9 cellular contexts compared by ENCODE assay signal in the genomic region with DNA sequence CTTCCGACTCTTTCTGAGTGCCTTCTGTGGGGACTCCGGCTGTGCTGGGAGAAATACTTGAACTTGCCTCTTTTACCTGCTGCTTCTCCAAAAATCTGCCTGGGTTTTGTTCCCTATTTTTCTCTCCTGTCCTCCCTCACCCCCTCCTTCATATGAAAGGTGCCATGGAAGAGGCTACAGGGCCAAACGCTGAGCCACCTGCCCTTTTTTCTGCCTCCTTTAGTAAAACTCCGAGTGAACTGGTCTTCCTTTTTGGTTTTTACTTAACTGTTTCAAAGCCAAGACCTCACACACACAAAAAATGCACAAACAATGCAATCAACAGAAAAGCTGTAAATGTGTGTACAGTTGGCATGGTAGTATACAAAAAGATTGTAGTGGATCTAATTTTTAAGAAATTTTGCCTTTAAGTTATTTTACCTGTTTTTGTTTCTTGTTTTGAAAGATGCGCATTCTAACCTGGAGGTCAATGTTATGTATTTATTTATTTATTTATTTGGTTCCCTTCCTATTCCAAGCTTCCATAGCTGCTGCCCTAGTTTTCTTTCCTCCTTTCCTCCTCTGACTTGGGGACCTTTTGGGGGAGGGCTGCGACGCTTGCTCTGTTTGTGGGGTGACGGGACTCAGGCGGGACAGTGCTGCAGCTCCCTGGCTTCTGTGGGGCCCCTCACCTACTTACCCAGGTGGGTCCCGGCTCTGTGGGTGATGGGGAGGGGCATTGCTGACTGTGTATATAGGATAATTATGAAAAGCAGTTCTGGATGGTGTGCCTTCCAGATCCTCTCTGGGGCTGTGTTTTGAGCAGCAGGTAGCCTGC. TPM values are rescaled to one million over a fixed set of nuclear protein-coding genes. Genes with fewer than 3 reads are reported as not detected.
DNase-seq lines count a peak whose midpoint lies in the region; ATAC-seq and TF ChIP-seq lines count a peak whose summit lies in the region.
"Had no signal": no experiment of that assay in that cellular context is flagged by ENCODE, and none has a peak within 500 bp of the region (broad histone marks: within the 10 kb centered on the region; RNA-seq: fewer than 3 reads in every experiment).

No MANE protein-coding gene starts in this region.

- H4K91ac ChIP-seq in mesenchymal stem cell (ENCODE audit: low read length): no peak overlapping the region

- H3K18ac ChIP-seq in mesenchymal stem cell (ENCODE audit: low read depth in 1 of 2, low read length in 2 of 2): no peak overlapping the region

- no peak overlapping the region for H3K4ac ChIP-seq in mesenchymal stem cell (ENCODE audit: low read depth in 1 of 2, low read length in 2 of 2)

- no peak overlapping the region for H3K14ac ChIP-seq in mesenchymal stem cell (ENCODE audit: low read length in 2 of 2)

- over 99% methylated on average over 8 of the region's 10 CpGs for WGBS in mesenchymal stem cell

- H3K36me3 ChIP-seq in A673 (ENCODE audit: insufficient read depth, low read length, poor library complexity, severe bottlenecking) (peaks cover 31% of the 10 kb centered on the region), HEK293 (ENCODE audit: control insufficient read depth in 2 of 2, insufficient read depth in 1 of 2, low read length in 2 of 2) (peaks cover 6 to 40% of the 10 kb centered on the region in 2 experiments; a peak in 1 of 3 replicates), mesenchymal stem cell (ENCODE audit: control insufficient read depth in 1 of 2, insufficient read depth in 2 of 2, low read depth in 1 of 2, low read length in 2 of 2) (peaks cover 36% of the 10 kb centered on the region in 2 experiments)

- H3K4me1 Mint-ChIP-seq in activated naive CD8-positive, alpha-beta T cell treated with anti-CD3 and anti-CD28 coated beads, Interleukin-2, amount 10 ng/mL, durations not matched to agents 7 days and 5 days: peaks cover 51% of the 10 kb centered on the region

- BruUV-seq in A673 (replicated peaks; lab: Mats Ljungman, UMichigan): TSS peak; percentile 10

- H3K23ac ChIP-seq in mesenchymal stem cell (ENCODE audit: low read length in 2 of 2): no peak overlapping the region

- peak overlapping the region; percentile 89 for H3K4me3 Mint-ChIP-seq in activated naive CD8-positive, alpha-beta T cell treated with anti-CD3 and anti-CD28 coated beads, Interleukin-2, amount 10 ng/mL, durations not matched to agents 7 days and 5 days

- peaks cover 74% of the 10 kb centered on the region for H3K36me3 Mint-ChIP-seq in activated naive CD8-positive, alpha-beta T cell treated with anti-CD3 and anti-CD28 coated beads, Interleukin-2, amount 10 ng/mL, durations not matched to agents 7 days and 5 days

- H3K4me1 ChIP-seq in A673 (ENCODE audit: insufficient read depth, low read length, poor library complexity, severe bottlenecking): peaks cover 8% of the 10 kb centered on the region
- H3K4me1 ChIP-seq in HEK293 (ENCODE audit: control insufficient read depth, insufficient read depth, low read length): no peaks in the 10 kb centered on the region
- peaks cover 9% of the 10 kb centered on the region for H3K4me1 ChIP-seq in mesenchymal stem cell (ENCODE audit: control insufficient read depth, insufficient read depth, low read depth, low read length)

- no peak overlapping the region for H2AFZ ChIP-seq in mesenchymal stem cell (ENCODE audit: low read depth, low read length)

- H3K27ac ChIP-seq in A673 (ENCODE audit: low read depth, low read length, poor library complexity, severe bottlenecking) (no peak overlapping the region), HEK293 (ENCODE audit: extremely low read depth, low read depth, low read length) (no peak overlapping the region), mesenchymal stem cell (ENCODE audit: low read length, poor library complexity, severe bottlenecking) (no peak overlapping the region), dorsolateral prefrontal cortex (peak overlapping the region in 9 of 59 donors; percentile 20 to 95 (median 49)), RWPE1 (no peak overlapping the region)

- no peak overlapping the region for H3K9ac ChIP-seq in mesenchymal stem cell (ENCODE audit: low read length)

- H2BK120ac ChIP-seq in mesenchymal stem cell (ENCODE audit: low read depth, low read length): no peak overlapping the region

- H3K9me3 Mint-ChIP-seq in activated naive CD8-positive, alpha-beta T cell treated with anti-CD3 and anti-CD28 coated beads, Interleukin-2, amount 10 ng/mL, durations not matched to agents 7 days and 5 days: no peaks in the 10 kb centered on the region

- TF ChIP-seq CTCF in A673 (conservative IDR thresholded peaks at IDR 0.05; ENCODE audit: low read depth, low read length) (no peak), HEK293 (tag by site-specific recombination; IDR thresholded peaks at IDR 0.05) (no peak), dorsolateral prefrontal cortex (IDR thresholded peaks at IDR 0.05 in 54 of 56, conservative IDR thresholded peaks at IDR 0.05 in 2 of 56; ENCODE audit: low read depth in 1 of 56, partially characterized antibody in 56 of 56) (no peak), RWPE1 (conservative IDR thresholded peaks at IDR 0.05; ENCODE audit: low read depth) (no peak)

- H3K27me3 Mint-ChIP-seq in activated naive CD8-positive, alpha-beta T cell treated with anti-CD3 and anti-CD28 coated beads, Interleukin-2, amount 10 ng/mL, durations not matched to agents 7 days and 5 days: no peaks in the 10 kb centered on the region

- H3K79me1 ChIP-seq in mesenchymal stem cell (replicated peaks; ENCODE audit: low read length, poor library complexity, severe bottlenecking): peaks cover 25% of the 10 kb centered on the region

- no peak overlapping the region for H3K4me2 ChIP-seq in mesenchymal stem cell (ENCODE audit: low read length, poor library complexity, severe bottlenecking)

- DNase-seq in A673 (ENCODE audit: low spot score) (no peak), mesenchymal stem cell (no peak), ureter (ENCODE audit: low spot score) (no peak), dorsolateral prefrontal cortex (no peak), NCI-H526 treated with DMSO at 0.1 percent for 48 hours (lab: John Stamatoyannopoulos, UW) (no peak), RWPE1 (ENCODE audit: low spot score) (no peak)
- DNase-seq in activated naive CD8-positive, alpha-beta T cell treated with anti-CD3 and anti-CD28 coated beads, Interleukin-2, amount 10 ng/mL, durations not matched to agents 7 days and 5 days: no peak
- DNase-seq: NCI-H1048 had no signal

- CTCF ChIA-PET in A673 (lab: Charles Lee) (interaction anchor here (5.4 kb wide), 1 partner anchor 123 kb away, joined by 38 read pairs; no protein-coding TSS in a partner anchor), HEK293 (lab: Yijun Ruan, JAX) (interaction anchor here (1.0 to 18.8 kb wide), 5 partner anchors 33 to 409 kb away, joined by 3 to 401 read pairs (median 11); no protein-coding TSS in a partner anchor), RWPE1 (lab: Yijun Ruan, JAX) (interaction anchor here (0.6 to 0.7 kb wide), 3 partner anchors 116 to 143 kb away, joined by 3 to 5 read pairs (median 3); no protein-coding TSS in a partner anchor)

- H2AK5ac ChIP-seq in mesenchymal stem cell (ENCODE audit: low read length, severe bottlenecking): no peak overlapping the region

- H2BK12ac ChIP-seq in mesenchymal stem cell (ENCODE audit: low read length in 2 of 2): no peak overlapping the region

- ATAC-seq in activated naive CD8-positive, alpha-beta T cell treated with anti-CD3 and anti-CD28 coated beads, Interleukin-2, amount 10 ng/mL, durations not matched to agents 7 days and 5 days (ENCODE audit: low read depth): no peak

- no peaks in the 10 kb centered on the region for H3K27me3 ChIP-seq in A673 (replicated peaks; ENCODE audit: insufficient read depth, low read depth, low read length, poor library complexity)
- H3K27me3 ChIP-seq in mesenchymal stem cell (ENCODE audit: control insufficient read depth in 1 of 2, insufficient read depth in 1 of 2, low read length in 2 of 2): no peaks in the 10 kb centered on the region
- no peaks in the 10 kb centered on the region for H3K27me3 ChIP-seq in dorsolateral prefrontal cortex

- H3K4me3 ChIP-seq in A673 (ENCODE audit: low read depth, low read length, poor library complexity, severe bottlenecking) (no peak overlapping the region), HEK293 (ENCODE audit: low read depth, low read length) (no peak overlapping the region), mesenchymal stem cell (ENCODE audit: insufficient read depth in 1 of 2, low read depth in 1 of 2, low read length in 2 of 2) (no peak overlapping the region), dorsolateral prefrontal cortex (peak overlapping the region in 23 of 59 donors; percentile 1 to 98 (median 30))

- H3K9me3 ChIP-seq in A673 (ENCODE audit: low read depth, low read length, poor library complexity, severe bottlenecking): no peaks in the 10 kb centered on the region
- no peaks in the 10 kb centered on the region for H3K9me3 ChIP-seq in HEK293 (ENCODE audit: control insufficient read depth, insufficient read depth, low read depth, low read length)
- no peaks in the 10 kb centered on the region for H3K9me3 ChIP-seq in mesenchymal stem cell (ENCODE audit: control insufficient read depth, low read length)

- H3K27ac Mint-ChIP-seq in activated naive CD8-positive, alpha-beta T cell treated with anti-CD3 and anti-CD28 coated beads, Interleukin-2, amount 10 ng/mL, durations not matched to agents 7 days and 5 days: peak overlapping the region; percentile 97

- peak overlapping the region; percentile 46 for H2BK15ac ChIP-seq in mesenchymal stem cell (ENCODE audit: low read depth, poor library complexity, severe bottlenecking)

- POLR2A ChIA-PET in A673 (lab: Charles Lee; ENCODE audit: low non-redundant PET) (no interaction called here), HEK293 (lab: Yijun Ruan, JAX) (interaction anchor here (1.2 to 2.1 kb wide), 3 partner anchors 46 to 154 kb away, joined by 3 to 7 read pairs (median 4); no protein-coding TSS in a partner anchor), RWPE1 (lab: Yijun Ruan, JAX; ENCODE audit: low non-redundant PET) (no interaction called here)
- POLR2A ChIA-PET in activated naive CD8-positive, alpha-beta T cell treated with anti-CD3 and anti-CD28 coated beads, Interleukin-2, amount 10 ng/mL, durations not matched to agents 7 days and 5 days (lab: Charles Lee): interaction anchor here (2.3 to 17.2 kb wide), 8 partner anchors 7 to 150 kb away, joined by 10 to 580 read pairs (median 218); no protein-coding TSS in a partner anchor

- intact Hi-C loops in A673 (cut with micrococcal nuclease; ENCODE audit: unreplicated experiment) (loop anchor here (10.0 kb wide), 1 partner anchor 290 kb away; a partner anchor contains a TSS), dorsolateral prefrontal cortex (cut with DNase I) (loop anchor here (5.0 to 10.0 kb wide), 5 partner anchors 33 to 290 kb away; a partner anchor contains a TSS)

- no peak overlapping the region for H2BK5ac ChIP-seq in mesenchymal stem cell (ENCODE audit: low read depth, low read length, poor library complexity, severe bottlenecking)

- H4K8ac ChIP-seq in mesenchymal stem cell (ENCODE audit: low read length): peak overlapping the region; percentile 23

RNA-seq across cellular contexts. Expression of a gene that starts 4.8 kb away (rescaled TPM):
- 8.9 and 10.6 TPM in 2 replicates for total RNA-seq in A673 (2021)
- 100 to 1,000 TPM; 428 to 445 TPM for total RNA-seq in activated naive CD8-positive, alpha-beta T cell treated with anti-CD3 and anti-CD28 coated beads, Interleukin-2, amount 10 ng/mL, durations not matched to agents 7 days and 5 days
- 14.5 TPM for polyA plus RNA-seq in mesenchymal stem cell (2013, experiment 1 of 2)
- 13.6 TPM for polyA plus RNA-seq in mesenchymal stem cell (2013, experiment 2 of 2)
- total RNA-seq in ureter: 35.0 TPM
- total RNA-seq in dorsolateral prefrontal cortex: 10 to 100 TPM in 113 of 120 experiments, 1 to 10 TPM in 7; 8.8 to 61.4 (median 18.1) TPM

Comparison
In these comparisons a context has a peak if more than half of its experiments do, and no peak if none do; other contexts are left out.
1. RNA of a gene that starts 4.8 kb away (total RNA-seq): 428 to 445 TPM in activated naive CD8-positive, alpha-beta T cell treated with anti-CD3 and anti-CD28 coated beads, Interleukin-2, amount 10 ng/mL, durations not matched to agents 7 days and 5 days; 35.0 TPM in ureter (single experiment), 8.8 to 61.4 TPM in dorsolateral prefrontal cortex and 8.9 to 10.6 TPM in A673; every median in the first group is over 4 times any median in the second.
2. POLR2A ChIA-PET loops: an anchor here in HEK293 (1.2 to 2.1 kb wide) and activated naive CD8-positive, alpha-beta T cell treated with anti-CD3 and anti-CD28 coated beads, Interleukin-2, amount 10 ng/mL, durations not matched to agents 7 days and 5 days (2.3 to 17.2 kb wide); none called in A673 and RWPE1.